ENCODE assay signal across 8 cellular contexts in the genomic region with DNA sequence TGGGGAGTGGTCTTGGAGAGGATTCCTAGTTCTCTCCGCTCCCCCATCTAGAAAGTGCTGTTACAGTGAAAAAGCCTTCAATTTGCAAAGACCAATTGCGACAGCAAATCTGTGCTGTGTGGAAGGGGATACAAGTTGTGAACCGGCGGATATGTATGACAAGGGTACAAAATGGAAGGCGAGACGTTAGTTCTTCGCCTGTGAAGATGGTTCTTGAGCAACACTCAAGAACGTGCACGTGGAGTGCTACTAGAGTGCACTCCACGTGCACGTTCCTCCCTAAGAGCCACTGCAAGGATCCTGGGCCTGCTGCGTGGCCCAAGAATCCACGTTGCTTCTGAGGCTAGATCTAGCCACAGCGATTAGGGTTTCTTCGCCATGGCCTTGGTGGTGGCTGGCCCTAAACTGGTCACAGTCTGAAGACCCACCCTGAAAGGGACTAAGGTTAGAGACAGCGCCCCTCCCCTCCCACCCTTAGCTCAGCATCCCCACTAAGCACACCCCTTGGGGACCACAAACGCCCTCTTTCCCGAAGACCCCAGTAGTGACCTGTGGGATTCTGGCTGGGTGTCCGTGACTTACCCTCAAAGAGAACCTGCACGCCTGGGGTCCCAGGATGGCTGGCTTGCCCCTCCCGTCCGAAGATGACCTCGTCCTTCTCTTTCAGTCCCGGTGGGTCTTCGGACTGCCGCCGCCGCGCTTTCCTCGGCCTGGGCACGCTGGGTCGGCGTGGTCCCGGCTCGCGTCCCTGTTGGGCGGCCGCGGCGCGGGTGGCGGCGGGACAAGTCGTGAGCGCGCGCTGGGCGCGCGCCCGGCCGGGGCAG. TPM values are rescaled to one million over a fixed set of nuclear protein-coding genes. Genes with fewer than 3 reads are reported as not detected.
A peak's percentile ranks its signal among the peaks of the same experiment; 100 is the strongest.
DNase-seq lines count a peak whose midpoint lies in the region; ATAC-seq lines count a peak whose summit lies in the region.

No MANE protein-coding gene starts in this region.

- no peaks in the 10 kb centered on the region for H3K9me3 ChIP-seq in iPS-15b (ENCODE audit: control insufficient read depth, insufficient read depth, low read length)

- CTCF ChIA-PET in activated CD4-positive, alpha-beta memory T cell treated with anti-CD3 and anti-CD28 coated beads, Interleukin-2, amount 10 ng/mL, durations not matched to agents 7 days and 5 days (lab: Charles Lee): interaction anchor here (1.5 to 4.0 kb wide), 9 partner anchors 8 to 264 kb away, joined by 4 to 48 read pairs (median 21); a partner anchor contains a TSS

- peak; percentile 37 for DNase-seq in activated CD4-positive, alpha-beta T cell treated with anti-CD3 and anti-CD28 coated beads for 48 hours
- no peak for DNase-seq in activated CD4-positive, alpha-beta T cell treated with anti-CD3 and anti-CD28 coated beads, Interleukin-2, amount 50 U/mL, for 1 hour
- peak; percentile 20 for DNase-seq in activated CD4-positive, alpha-beta memory T cell treated with anti-CD3 and anti-CD28 coated beads, Interleukin-2, amount 10 ng/mL, durations not matched to agents 7 days and 5 days
- DNase-seq in stimulated activated CD4-positive, alpha-beta T cell treated with anti-CD3 and anti-CD28 coated beads, Interleukin-1b, Interleukin-23, amount 100 ng/mL, for 48 hours: peak; percentile 17
- DNase-seq in NCI-H2029 treated with DMSO at 0.1 percent for 48 hours (lab: John Stamatoyannopoulos, UW) (no peak), middle frontal gyrus (ENCODE audit: extremely low spot score, low spot score) (no peak)

- peaks cover 2% of the 10 kb centered on the region for H3K4me1 ChIP-seq in iPS-15b (ENCODE audit: control insufficient read depth, insufficient read depth, low read length)

- H3K4me1 Mint-ChIP-seq in activated CD4-positive, alpha-beta memory T cell treated with anti-CD3 and anti-CD28 coated beads, Interleukin-2, amount 10 ng/mL, durations not matched to agents 7 days and 5 days: peaks cover 46% of the 10 kb centered on the region

- POLR2A ChIA-PET in activated CD4-positive, alpha-beta memory T cell treated with anti-CD3 and anti-CD28 coated beads, Interleukin-2, amount 10 ng/mL, durations not matched to agents 7 days and 5 days (lab: Charles Lee): interaction anchor here (0.8 to 5.9 kb wide), 19 partner anchors 8 to 264 kb away, joined by 3 to 143 read pairs (median 10); a partner anchor contains a TSS

- peak overlapping the region; percentile 92 for H3K4me3 Mint-ChIP-seq in activated CD4-positive, alpha-beta memory T cell treated with anti-CD3 and anti-CD28 coated beads, Interleukin-2, amount 10 ng/mL, durations not matched to agents 7 days and 5 days

- no peak overlapping the region for H3K9ac ChIP-seq in iPS-15b (ENCODE audit: low read depth, low read length)

- no peak for ATAC-seq in GM18511 (IDR thresholded peaks at IDR 0.05; ENCODE audit: unreplicated experiment)

- no peaks in the 10 kb centered on the region for H3K9me3 Mint-ChIP-seq in activated CD4-positive, alpha-beta memory T cell treated with anti-CD3 and anti-CD28 coated beads, Interleukin-2, amount 10 ng/mL, durations not matched to agents 7 days and 5 days

- H3K27me3 Mint-ChIP-seq in activated CD4-positive, alpha-beta memory T cell treated with anti-CD3 and anti-CD28 coated beads, Interleukin-2, amount 10 ng/mL, durations not matched to agents 7 days and 5 days: no peaks in the 10 kb centered on the region

- peaks cover 43% of the 10 kb centered on the region for H3K27me3 ChIP-seq in iPS-15b (ENCODE audit: control insufficient read depth, insufficient read depth, low read length)

- peak overlapping the region; percentile 78 for H3K4me3 ChIP-seq in iPS-15b (ENCODE audit: low read depth, low read length)

- H3K36me3 Mint-ChIP-seq in activated CD4-positive, alpha-beta memory T cell treated with anti-CD3 and anti-CD28 coated beads, Interleukin-2, amount 10 ng/mL, durations not matched to agents 7 days and 5 days (ENCODE audit: low read depth): peaks cover 54% of the 10 kb centered on the region

- no peaks in the 10 kb centered on the region for H3K36me3 ChIP-seq in iPS-15b (ENCODE audit: control insufficient read depth, insufficient read depth, low read length)

- H3K27ac Mint-ChIP-seq in activated CD4-positive, alpha-beta memory T cell treated with anti-CD3 and anti-CD28 coated beads, Interleukin-2, amount 10 ng/mL, durations not matched to agents 7 days and 5 days: peak overlapping the region; percentile 75

RNA-seq across cellular contexts. Expression of a gene that starts 0.5 kb away (rescaled TPM):
- 10 to 100 TPM; 73.9 to 74.9 TPM for total RNA-seq in activated CD4-positive, alpha-beta memory T cell treated with anti-CD3 and anti-CD28 coated beads, Interleukin-2, amount 10 ng/mL, durations not matched to agents 7 days and 5 days

Comparison
In these comparisons a context has a peak if more than half of its experiments do, and no peak if none do; other contexts are left out.
1. DNase-seq: peak in activated CD4-positive, alpha-beta T cell treated with anti-CD3 and anti-CD28 coated beads for 48 hours (single experiment), activated CD4-positive, alpha-beta memory T cell treated with anti-CD3 and anti-CD28 coated beads, Interleukin-2, amount 10 ng/mL, durations not matched to agents 7 days and 5 days (single experiment) and stimulated activated CD4-positive, alpha-beta T cell treated with anti-CD3 and anti-CD28 coated beads, Interleukin-1b, Interleukin-23, amount 100 ng/mL, for 48 hours (single experiment); none in activated CD4-positive, alpha-beta T cell treated with anti-CD3 and anti-CD28 coated beads, Interleukin-2, amount 50 U/mL, for 1 hour (single experiment), NCI-H2029 treated with DMSO at 0.1 percent for 48 hours (single experiment) and middle frontal gyrus (single experiment).